In genomic region chr5:52915176-52915875, GRCh38 we compare ENCODE assay signal across 8 cellular contexts.
DNase-seq lines count a peak whose midpoint lies in the region; ATAC-seq, FAIRE-seq and TF ChIP-seq lines count a peak whose summit lies in the region.

No MANE protein-coding gene starts in this region.

- H3K36me3 ChIP-seq in vagina, result no peaks in the 10 kb centered on the region

- no peaks in the 10 kb centered on the region for H3K4me1 ChIP-seq in vagina

- TF ChIP-seq POLR2A in vagina (IDR thresholded peaks at IDR 0.05), result no peak

- ATAC-seq in GM21825 (IDR thresholded peaks at IDR 0.05; ENCODE audit: unreplicated experiment), result peak; percentile 99

- TF ChIP-seq CTCF in osteocyte (IDR thresholded peaks at IDR 0.05) (peak; percentile 84), vagina (IDR thresholded peaks at IDR 0.05) (peak; percentile 56 to 80 (median 67))

- H3K36me3 Mint-ChIP-seq in osteocyte (ENCODE audit: unreplicated experiment), result peaks cover 18% of the 10 kb centered on the region

- H3K4me3 Mint-ChIP-seq in osteocyte (ENCODE audit: unreplicated experiment), result peak overlapping the region; percentile 68

- peaks cover 19% of the 10 kb centered on the region for H3K4me1 Mint-ChIP-seq in osteocyte (ENCODE audit: unreplicated experiment)

- no peaks in the 10 kb centered on the region for H3K9me3 Mint-ChIP-seq in osteocyte (ENCODE audit: unreplicated experiment)

- H3K27ac Mint-ChIP-seq in osteocyte (ENCODE audit: unreplicated experiment), result peak overlapping the region; percentile 78

- in situ Hi-C loops in G401 (cut with HindIII; ENCODE audit: low sequenced_read_pairs) (no loop called here), KBM-7 (cut with MboI; ENCODE audit: low pct_unique_long_range_greater_than_20kb, low sequenced_read_pairs) (no loop called here)

- intact Hi-C loops in vagina (cut with DNase I), result loop anchor here (5.0 kb wide), 1 partner anchor 128 kb away; the partner anchor contains the start of genes ITGA1 and PELO

- no peak overlapping the region for H3K27ac ChIP-seq in vagina

- peak overlapping the region in 1 of 2 donors; percentile 17 for H3K4me3 ChIP-seq in vagina

- H3K9me3 ChIP-seq in vagina, result no peaks in the 10 kb centered on the region

- H3K27me3 Mint-ChIP-seq in osteocyte (ENCODE audit: unreplicated experiment), result no peaks in the 10 kb centered on the region

- peak; percentile 30 for FAIRE-seq in RCC 7860 (lab: Jason Lieb, UNC)
- peak; percentile 42 for FAIRE-seq in frontal cortex (lab: Jason Lieb, UNC)

- DNase-seq in G401 (ENCODE audit: low spot score) (peak; percentile 22), KBM-7 (peak; percentile 91), RCC 7860 (ENCODE audit: low spot score) (peak; percentile 29), frontal cortex (ENCODE audit: low spot score in 2 of 2) (peak; percentile 32 to 39), osteocyte (ENCODE audit: extremely low spot score, unreplicated experiment) (no peak), vagina (ENCODE audit: extremely low spot score in 2 of 2) (no peak)
- DNase-seq in activated effector memory CD4-positive, alpha-beta T cell treated with Interleukin-2 at 50 U/mL for 16 hours, result peak; percentile 18

- no peaks in the 10 kb centered on the region for H3K27me3 ChIP-seq in vagina

Comparison
In these comparisons a context has a peak if more than half of its experiments do, and no peak if none do; other contexts are left out.
1. DNase-seq: peak in G401 (single experiment), KBM-7 (single experiment), RCC 7860 (single experiment), activated effector memory CD4-positive, alpha-beta T cell treated with Interleukin-2 at 50 U/mL for 16 hours (single experiment) and frontal cortex (2 of 2); none in osteocyte (single experiment) and vagina (0 of 2).